ENCODE assay signal across 22 cellular contexts in the genomic region with DNA sequence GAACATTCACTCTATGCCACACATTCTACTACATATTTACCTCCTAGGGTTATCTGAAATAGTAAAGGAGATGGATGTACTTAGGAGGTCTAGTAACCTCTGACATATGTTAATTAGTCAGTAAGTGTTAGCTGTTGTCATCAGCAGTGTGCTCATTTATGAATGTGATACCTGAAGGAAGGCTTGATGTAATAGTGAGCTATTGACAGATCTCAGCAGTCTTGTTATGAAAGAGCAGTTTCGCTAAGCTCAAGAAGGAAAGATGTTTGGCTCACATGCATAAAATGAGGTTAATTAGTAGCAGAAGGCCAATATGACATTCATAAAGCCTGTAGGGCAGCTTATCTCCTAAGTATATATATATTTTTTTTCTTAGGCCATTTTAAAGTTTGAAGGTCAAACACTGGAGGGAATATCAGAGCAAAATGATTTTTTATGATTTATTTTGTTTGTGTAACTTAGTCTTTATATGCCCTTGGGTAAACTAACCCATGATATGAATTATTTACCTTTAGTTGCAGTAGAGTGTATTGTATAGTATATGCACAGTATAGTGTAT. TPM values are rescaled to one million over a fixed set of nuclear protein-coding genes. Genes with fewer than 3 reads are reported as not detected.
DNase-seq lines count a peak whose midpoint lies in the region; ATAC-seq and TF ChIP-seq lines count a peak whose summit lies in the region.
"Had no signal": no experiment of that assay in that cellular context is flagged by ENCODE, and none has a peak within 500 bp of the region (broad histone marks: within the 10 kb centered on the region; RNA-seq: fewer than 3 reads in every experiment).

No MANE protein-coding gene starts in this region.

- H3K36me3 ChIP-seq in gastrocnemius medialis: no peaks in the 10 kb centered on the region
- H3K36me3 ChIP-seq: HAP-1, right atrium auricular region had no signal

- no peak overlapping the region for H3K4me3 ChIP-seq in gastrocnemius medialis
- H3K4me3 ChIP-seq: coronary artery, HAP-1, PC-9, right atrium auricular region had no signal

- H3K4me3 Mint-ChIP-seq in activated T-helper 17 cell treated with anti-CD3 and anti-CD28 coated beads, Interleukin-2, amount 50 U/mL, for 72 hours: peak overlapping the region; percentile 43

- H3K9me3 Mint-ChIP-seq in activated T-helper 17 cell treated with anti-CD3 and anti-CD28 coated beads, Interleukin-2, amount 50 U/mL, for 72 hours: no peaks in the 10 kb centered on the region

- H3K27me3 ChIP-seq in gastrocnemius medialis: no peaks in the 10 kb centered on the region
- H3K27me3 ChIP-seq: right atrium auricular region had no signal

- TF ChIP-seq CTCF in 22Rv1 (IDR thresholded peaks at IDR 0.05) (no peak), gastrocnemius medialis (IDR thresholded peaks at IDR 0.05 in 4 of 5, conservative IDR thresholded peaks at IDR 0.05 in 1 of 5) (no peak)

- intact Hi-C loops in gastrocnemius medialis (cut with DNase I; ENCODE audit: low total_unique reads): no loop called here

- ATAC-seq in GM18508 (IDR thresholded peaks at IDR 0.05; ENCODE audit: insufficient read depth, unreplicated experiment): peak; percentile 90
- peak; percentile 42 for ATAC-seq in HG02763 (IDR thresholded peaks at IDR 0.05; ENCODE audit: unreplicated experiment)
- ATAC-seq in activated T-helper 17 cell treated with anti-CD3 and anti-CD28 coated beads, Interleukin-2, amount 50 U/mL, for 72 hours (replicated peaks): peak; percentile 89
- no peak for ATAC-seq in GM21825 (IDR thresholded peaks at IDR 0.05; ENCODE audit: unreplicated experiment)
- ATAC-seq in gastrocnemius medialis: no peak

- H3K4me1 ChIP-seq in gastrocnemius medialis: peaks cover 0 to 14% of the 10 kb centered on the region in 2 donors

- no peak for TF ChIP-seq POLR2A in gastrocnemius medialis (IDR thresholded peaks at IDR 0.05)

- H3K27ac Mint-ChIP-seq in activated T-helper 17 cell treated with anti-CD3 and anti-CD28 coated beads, Interleukin-2, amount 50 U/mL, for 72 hours: no peak overlapping the region

- H3K9me3 ChIP-seq in gastrocnemius medialis: no peaks in the 10 kb centered on the region
- H3K9me3 ChIP-seq: HAP-1, right atrium auricular region had no signal

- H3K27me3 Mint-ChIP-seq in activated T-helper 17 cell treated with anti-CD3 and anti-CD28 coated beads, Interleukin-2, amount 50 U/mL, for 72 hours: peaks cover 4% of the 10 kb centered on the region

- DNase-seq in NCI-H526 (lab: John Stamatoyannopoulos, UW): no peak
- no peak for DNase-seq in gastrocnemius medialis
- no peak for DNase-seq in NOMO-1 (lab: John Stamatoyannopoulos, UW; ENCODE audit: unreplicated experiment in 2 of 2)
- DNase-seq: activated CD4-positive, alpha-beta T cell treated with anti-CD3 and anti-CD28 coated beads, Interleukin-2, amount 50 U/mL, for 4 hours; aorta; Caco-2; GDM1; mammary epithelial cell; NCI-H1694; NCI-H446 treated with DMSO at 0.1 percent for 48 hours; PC-9; T-helper 9 cell had no signal

- H3K4me1 Mint-ChIP-seq in activated T-helper 17 cell treated with anti-CD3 and anti-CD28 coated beads, Interleukin-2, amount 50 U/mL, for 72 hours: peaks cover 10% of the 10 kb centered on the region

- in situ Hi-C loops in gastrocnemius medialis (cut with MboI; ENCODE audit: low sequenced_read_pairs in 4 of 4): no loop called here

- H3K36me3 Mint-ChIP-seq in activated T-helper 17 cell treated with anti-CD3 and anti-CD28 coated beads, Interleukin-2, amount 50 U/mL, for 72 hours (ENCODE audit: low read depth): no peaks in the 10 kb centered on the region

- H3K27ac ChIP-seq in 22Rv1 (peak overlapping the region; percentile 88), gastrocnemius medialis (no peak overlapping the region)
- H3K27ac ChIP-seq: coronary artery, PC-9, right atrium auricular region had no signal

RNA-seq across cellular contexts. Expression of gene FAM234B, which starts 2.8 kb away (rescaled TPM):
- 10 to 100 TPM in 1 of 2 donors, 1 to 10 TPM in 1; 9.7 to 14.7 TPM for total RNA-seq in activated T-helper 17 cell treated with anti-CD3 and anti-CD28 coated beads, Interleukin-2, amount 50 U/mL, for 72 hours
- 1 to 10 TPM; 1.8 to 3.5 (median 2.5) TPM for total RNA-seq in gastrocnemius medialis

RNA-seq across cellular contexts. Expression of gene HEBP1, which starts 46.9 kb away (rescaled TPM):
- total RNA-seq in activated T-helper 17 cell treated with anti-CD3 and anti-CD28 coated beads, Interleukin-2, amount 50 U/mL, for 72 hours: 10 to 100 TPM; 14.4 to 16.3 TPM
- 10 to 100 TPM in 2 of 4 donors, 1 to 10 TPM in 2; 3.8 to 15.8 (median 9.9) TPM for total RNA-seq in gastrocnemius medialis

RNA-seq across cellular contexts. Expression of gene GSG1, which starts 56.5 kb away (rescaled TPM):
- total RNA-seq in activated T-helper 17 cell treated with anti-CD3 and anti-CD28 coated beads, Interleukin-2, amount 50 U/mL, for 72 hours: not detected
- total RNA-seq in gastrocnemius medialis: not detected
- total RNA-seq: aorta, Caco-2, endothelial cell of umbilical vein, mammary epithelial cell, right atrium auricular region, SK-MEL-5 had no signal

Comparison
In these comparisons a context has a peak if more than half of its experiments do, and no peak if none do; other contexts are left out.
1. ATAC-seq: peak in GM18508 (single experiment), HG02763 (single experiment) and activated T-helper 17 cell treated with anti-CD3 and anti-CD28 coated beads, Interleukin-2, amount 50 U/mL, for 72 hours (single experiment); none in GM21825 (single experiment) and gastrocnemius medialis (0 of 2).